In the genomic region with DNA sequence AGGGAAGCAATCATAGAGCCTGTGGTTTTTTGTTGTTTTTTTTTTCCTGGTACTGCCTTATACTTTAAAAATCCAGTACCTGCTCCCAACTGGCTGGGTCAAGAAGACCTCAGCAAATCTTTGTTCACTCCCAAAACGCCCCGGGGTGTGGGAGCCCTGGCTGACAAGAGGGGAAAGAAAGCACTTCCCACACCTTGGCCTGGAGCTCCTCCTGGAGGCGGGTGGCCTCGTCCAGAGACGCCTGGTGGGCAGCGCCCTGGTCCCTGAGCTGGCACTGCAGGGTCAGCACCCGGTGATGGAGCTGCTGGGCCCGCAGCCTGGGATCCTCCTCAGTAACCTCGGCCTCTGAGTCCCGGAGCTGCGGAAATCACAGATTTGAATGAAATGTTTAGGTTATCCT, we compare ENCODE assay signal across 8 cellular contexts. TPM values are rescaled to one million over a fixed set of nuclear protein-coding genes. Genes with fewer than 3 reads are reported as not detected.
DNase-seq lines count a peak whose midpoint lies in the region; ATAC-seq and FAIRE-seq lines count a peak whose summit lies in the region.

No MANE protein-coding gene starts in this region.

- FAIRE-seq in urothelium cell line (lab: Jason Lieb, UNC), result no peak

- ATAC-seq in left ventricle myocardium superior (no peak), GM19455 (IDR thresholded peaks at IDR 0.05; ENCODE audit: unreplicated experiment) (no peak), HG03432 (IDR thresholded peaks at IDR 0.05; ENCODE audit: unreplicated experiment) (no peak)

- intact Hi-C loops in cardiac septum (cut with DNase I) (loop anchor here (5.0 kb wide), 1 partner anchor 158 kb away; no protein-coding TSS in a partner anchor), left ventricle myocardium superior (cut with micrococcal nuclease) (no loop called here)

- peak; percentile 53 for DNase-seq in cardiac septum (ENCODE audit: low spot score)
- no peak for DNase-seq in left ventricle myocardium superior
- peak; percentile 12 for DNase-seq in NCI-H2107 (lab: John Stamatoyannopoulos, UW)
- peak; percentile 79 for DNase-seq in ecto neural progenitor cell (ENCODE audit: low spot score)
- DNase-seq in urothelium cell line (ENCODE audit: low spot score), result peak; percentile 38
- DNase-seq in stimulated activated naive CD4-positive, alpha-beta T cell treated with Interleukin-2 at 50 U/mL for 16 hours (lab: John Stamatoyannopoulos, UW), result no peak

RNA-seq across cellular contexts. Expression of gene C4orf50, which starts 38.2 kb away (rescaled TPM):
- total RNA-seq in cardiac septum (0.03 TPM), left ventricle myocardium superior (0.02 TPM)

Comparison
In these comparisons a context has a peak if more than half of its experiments do, and no peak if none do; other contexts are left out.
1. DNase-seq: peak in cardiac septum (single experiment), NCI-H2107 (single experiment), ecto neural progenitor cell (single experiment) and urothelium cell line (single experiment); none in left ventricle myocardium superior (single experiment) and stimulated activated naive CD4-positive, alpha-beta T cell treated with Interleukin-2 at 50 U/mL for 16 hours (single experiment).